15 cellular contexts compared by ENCODE assay signal in the genomic region with DNA sequence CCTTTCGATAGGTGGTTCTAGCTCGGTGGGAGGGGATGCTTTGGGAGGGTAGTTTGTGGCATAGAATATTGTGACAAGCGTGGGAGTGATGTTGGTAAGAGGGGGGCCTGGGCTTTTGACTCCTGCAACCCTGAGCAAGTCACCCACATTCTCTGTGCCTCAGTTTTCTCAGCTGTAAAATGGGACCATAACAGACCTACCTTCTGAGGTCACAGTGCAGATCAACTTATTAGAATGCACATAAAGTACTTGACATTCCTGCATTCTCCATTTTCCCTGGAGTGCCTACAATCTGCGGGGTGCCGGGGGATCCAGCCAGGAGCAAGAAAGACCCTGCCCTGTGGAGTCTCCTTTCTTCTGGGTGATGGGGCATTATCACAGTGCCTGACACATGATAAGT.
"Had no signal": no experiment of that assay in that cellular context is flagged by ENCODE, and none has a peak within 500 bp of the region (broad histone marks: within the 10 kb centered on the region; RNA-seq: fewer than 3 reads in every experiment).

No MANE protein-coding gene starts in this region.

- H3K4me3 ChIP-seq: colonic mucosa, heart left ventricle, ovary, right atrium auricular region, vagina had no signal

- H3K9me3 Mint-ChIP-seq: endodermal cell; naive thymus-derived CD4-positive, alpha-beta T cell; nephron progenitor cell had no signal

- H3K27me3 ChIP-seq: colonic mucosa, ovary, right atrium auricular region, vagina had no signal

- DNase-seq: colonic mucosa; effector CD4-positive, alpha-beta T cell; endodermal cell; foreskin melanocyte; heart left ventricle; hippocampal formation; mammary epithelial cell; naive thymus-derived CD4-positive, alpha-beta T cell; nephron progenitor cell; ovary; small intestine; stimulated activated CD4-positive, alpha-beta T cell treated with anti-CD3 and anti-CD28 coated beads, Interleukin-2, amount 100 ng/mL, for 48 hours; stimulated activated naive CD4-positive, alpha-beta T cell treated with Interleukin-2 at 50 U/mL for 16 hours had no signal

- H3K36me3 Mint-ChIP-seq: naive thymus-derived CD4-positive, alpha-beta T cell had no signal

- H3K27ac ChIP-seq: colonic mucosa, ovary, right atrium auricular region, vagina had no signal

- H3K36me3 ChIP-seq: colonic mucosa, heart left ventricle, ovary, right atrium auricular region, vagina had no signal

- H3K4me3 Mint-ChIP-seq: endodermal cell; naive thymus-derived CD4-positive, alpha-beta T cell; nephron progenitor cell had no signal

- H3K27me3 Mint-ChIP-seq: naive thymus-derived CD4-positive, alpha-beta T cell had no signal

- H3K4me1 ChIP-seq: colonic mucosa, right atrium auricular region, vagina had no signal

- H3K27ac Mint-ChIP-seq: endodermal cell; naive thymus-derived CD4-positive, alpha-beta T cell; nephron progenitor cell had no signal

- H3K9me3 ChIP-seq: colonic mucosa, ovary, right atrium auricular region, vagina had no signal
